Comparison of ENCODE assay signal across 18 cellular contexts in the genomic region with DNA sequence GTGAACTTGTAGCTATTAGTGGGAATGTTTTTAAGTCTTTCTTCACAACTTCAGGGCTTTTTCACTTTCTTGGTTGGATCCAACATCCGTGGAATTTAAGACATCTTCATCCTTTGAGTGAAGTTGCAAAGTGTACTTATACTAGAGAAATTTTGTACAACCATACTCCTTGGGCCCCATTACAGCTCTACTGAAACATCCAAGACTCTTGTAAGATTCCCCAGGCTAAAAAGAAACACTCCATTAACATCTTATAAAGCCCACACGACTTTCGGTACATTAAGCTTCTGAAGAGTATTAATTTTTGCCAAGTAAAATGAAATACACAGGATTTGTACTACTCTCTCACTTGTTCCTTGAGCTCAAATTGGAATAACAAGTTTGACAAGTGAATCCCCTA. TPM values are rescaled to one million over a fixed set of nuclear protein-coding genes. Genes with fewer than 3 reads are reported as not detected.
DNase-seq lines count a peak whose midpoint lies in the region; ATAC-seq and TF ChIP-seq lines count a peak whose summit lies in the region.
"Had no signal": no experiment of that assay in that cellular context is flagged by ENCODE, and none has a peak within 500 bp of the region (broad histone marks: within the 10 kb centered on the region; RNA-seq: fewer than 3 reads in every experiment).

No MANE protein-coding gene starts in this region.

- peaks cover 54% of the 10 kb centered on the region for H3K4me1 Mint-ChIP-seq in stimulated activated naive CD8-positive, alpha-beta T cell treated with anti-CD3 and anti-CD28 coated beads, Interleukin-15, Interleukin-2, amounts not matched to agents 100 ng/mL and 50 ng/mL, for 24 hours (ENCODE audit: low read depth)

- peaks cover 8% of the 10 kb centered on the region for H4K20me1 ChIP-seq in hepatocyte (ENCODE audit: insufficient read depth, poor library complexity, severe bottlenecking)

- DNase-seq in stimulated activated naive CD8-positive, alpha-beta T cell treated with anti-CD3 and anti-CD28 coated beads, Interleukin-15, Interleukin-2, amounts not matched to agents 100 U/mL and 50 U/mL, for 24 hours = no peak
- DNase-seq in RWPE2 (ENCODE audit: low spot score) = no peak
- DNase-seq in hepatocyte (ENCODE audit: low spot score) = no peak
- DNase-seq in SW 1271 (lab: John Stamatoyannopoulos, UW) = no peak
- DNase-seq in SHP77 treated with DMSO at 0.1 percent for 48 hours (lab: John Stamatoyannopoulos, UW) = no peak
- DNase-seq in NCI-H2227 (lab: John Stamatoyannopoulos, UW; ENCODE audit: unreplicated experiment) = no peak
- DNase-seq: anterior cingulate cortex; C1 segment of cervical spinal cord; effector CD4-positive, alpha-beta T cell; foreskin keratinocyte; midbrain; NCI-H2081; NK-92 treated with Interleukin-12 subunit alpha and Interleukin-12 subunit beta, amount 100 ng/mL, for 24 hours; stimulated activated CD4-positive, alpha-beta T cell treated with anti-CD3 and anti-CD28 coated beads, Interleukin-4, amount 100 ng/mL, for 1 hour; stimulated activated naive CD4-positive, alpha-beta T cell treated with Interleukin-2 at 50 U/mL for 16 hours had no signal

- H3K4me3 ChIP-seq in RWPE2 (ENCODE audit: severe bottlenecking) (no peak overlapping the region), hepatocyte (no peak overlapping the region)

- H3K27me3 ChIP-seq in RWPE2 (ENCODE audit: insufficient read depth, poor library complexity, severe bottlenecking) (no peaks in the 10 kb centered on the region), hepatocyte (no peaks in the 10 kb centered on the region)
- H3K27me3 ChIP-seq: foreskin keratinocyte had no signal

- peak overlapping the region; percentile 88 for H3K27ac Mint-ChIP-seq in stimulated activated naive CD8-positive, alpha-beta T cell treated with anti-CD3 and anti-CD28 coated beads, Interleukin-15, Interleukin-2, amounts not matched to agents 100 ng/mL and 50 ng/mL, for 24 hours

- no peaks in the 10 kb centered on the region for H3K9me3 ChIP-seq in RWPE2 (ENCODE audit: severe bottlenecking)
- no peaks in the 10 kb centered on the region for H3K9me3 ChIP-seq in hepatocyte (ENCODE audit: low read depth)

- H3K4me2 ChIP-seq in hepatocyte = no peak overlapping the region

- TF ChIP-seq CTCF in RWPE2 (IDR thresholded peaks at IDR 0.05; ENCODE audit: poor library complexity, severe bottlenecking) (no peak), hepatocyte (IDR thresholded peaks at IDR 0.05; ENCODE audit: poor library complexity) (no peak)

- H3K9me2 ChIP-seq in hepatocyte (replicated peaks; ENCODE audit: insufficient read depth) = no peaks in the 10 kb centered on the region

- peak overlapping the region; percentile 96 for H3K4me3 Mint-ChIP-seq in stimulated activated naive CD8-positive, alpha-beta T cell treated with anti-CD3 and anti-CD28 coated beads, Interleukin-15, Interleukin-2, amounts not matched to agents 100 ng/mL and 50 ng/mL, for 24 hours

- H3K27me3 Mint-ChIP-seq in stimulated activated naive CD8-positive, alpha-beta T cell treated with anti-CD3 and anti-CD28 coated beads, Interleukin-15, Interleukin-2, amounts not matched to agents 100 ng/mL and 50 ng/mL, for 24 hours = no peaks in the 10 kb centered on the region

- peaks cover 50% of the 10 kb centered on the region for H3K79me2 ChIP-seq in hepatocyte

- no peak overlapping the region for H2AFZ ChIP-seq in hepatocyte

- H3K36me3 ChIP-seq in RWPE2 (ENCODE audit: low read depth) (peaks cover 70% of the 10 kb centered on the region), hepatocyte (replicated peaks; ENCODE audit: insufficient read depth, low read depth) (no peaks in the 10 kb centered on the region)

- WGBS in hepatocyte (ENCODE audit: low lambda C conversion rate, missing lambda C conversion rate) = 93% methylated on average over 3 of the region's 3 CpGs

- H3K4me1 ChIP-seq in RWPE2 (ENCODE audit: insufficient read depth, poor library complexity, severe bottlenecking) = peaks cover 13% of the 10 kb centered on the region
- H3K4me1 ChIP-seq in hepatocyte (ENCODE audit: insufficient read depth) = peaks cover 17% of the 10 kb centered on the region

- H3K9me3 Mint-ChIP-seq in stimulated activated naive CD8-positive, alpha-beta T cell treated with anti-CD3 and anti-CD28 coated beads, Interleukin-15, Interleukin-2, amounts not matched to agents 100 ng/mL and 50 ng/mL, for 24 hours = no peaks in the 10 kb centered on the region

- ATAC-seq in stimulated activated naive CD8-positive, alpha-beta T cell treated with anti-CD3 and anti-CD28 coated beads, Interleukin-15, Interleukin-2, amounts not matched to agents 100 U/mL and 50 U/mL, for 24 hours = no peak
- ATAC-seq in RWPE2 (ENCODE audit: low read depth) (no peak), GM19351 (IDR thresholded peaks at IDR 0.05; ENCODE audit: unreplicated experiment) (no peak)
- ATAC-seq: foreskin keratinocyte, SK-N-SH treated with all-trans-retinoic acid at 6 μM for 48 hours had no signal

- H3K27ac ChIP-seq in RWPE2 (ENCODE audit: poor library complexity, severe bottlenecking) (peak overlapping the region; percentile 74), hepatocyte (peak overlapping the region; percentile 97)
- H3K27ac ChIP-seq: foreskin keratinocyte had no signal

- H3K36me3 Mint-ChIP-seq in stimulated activated naive CD8-positive, alpha-beta T cell treated with anti-CD3 and anti-CD28 coated beads, Interleukin-15, Interleukin-2, amounts not matched to agents 100 ng/mL and 50 ng/mL, for 24 hours (ENCODE audit: low read depth) = peaks cover 70% of the 10 kb centered on the region

RNA-seq across cellular contexts. Expression of gene TMEM230, which starts 1.5 kb away (rescaled TPM):
- total RNA-seq in hepatocyte = 116 and 117 TPM in 2 replicates
- 130 and 136 TPM in 2 replicates for polyA plus RNA-seq in hepatocyte

RNA-seq across cellular contexts. Expression of gene PCNA, which starts 5.4 kb away (rescaled TPM):
- 83.3 and 85.6 TPM in 2 replicates for total RNA-seq in hepatocyte
- polyA plus RNA-seq in hepatocyte = 38.0 and 47.2 TPM in 2 replicates

RNA-seq across cellular contexts. Expression of gene CDS2, which starts 12.4 kb away (rescaled TPM):
- total RNA-seq in hepatocyte = 27.0 and 32.3 TPM in 2 replicates
- polyA plus RNA-seq in hepatocyte = 36.6 and 48.9 TPM in 2 replicates
